Comparison of ENCODE assay signal across 1 cellular context in genomic region chr7:105653441-105654005, GRCh38.
TF ChIP-seq lines count a peak whose summit lies in the region.

No MANE protein-coding gene starts in this region.

TF ChIP-seq in HepG2, 621 proteins besides CTCF, POLR2A, EP300 and RAD21 (continued from another document and continues in another):
- TF ChIP-seq, protein P1, sequence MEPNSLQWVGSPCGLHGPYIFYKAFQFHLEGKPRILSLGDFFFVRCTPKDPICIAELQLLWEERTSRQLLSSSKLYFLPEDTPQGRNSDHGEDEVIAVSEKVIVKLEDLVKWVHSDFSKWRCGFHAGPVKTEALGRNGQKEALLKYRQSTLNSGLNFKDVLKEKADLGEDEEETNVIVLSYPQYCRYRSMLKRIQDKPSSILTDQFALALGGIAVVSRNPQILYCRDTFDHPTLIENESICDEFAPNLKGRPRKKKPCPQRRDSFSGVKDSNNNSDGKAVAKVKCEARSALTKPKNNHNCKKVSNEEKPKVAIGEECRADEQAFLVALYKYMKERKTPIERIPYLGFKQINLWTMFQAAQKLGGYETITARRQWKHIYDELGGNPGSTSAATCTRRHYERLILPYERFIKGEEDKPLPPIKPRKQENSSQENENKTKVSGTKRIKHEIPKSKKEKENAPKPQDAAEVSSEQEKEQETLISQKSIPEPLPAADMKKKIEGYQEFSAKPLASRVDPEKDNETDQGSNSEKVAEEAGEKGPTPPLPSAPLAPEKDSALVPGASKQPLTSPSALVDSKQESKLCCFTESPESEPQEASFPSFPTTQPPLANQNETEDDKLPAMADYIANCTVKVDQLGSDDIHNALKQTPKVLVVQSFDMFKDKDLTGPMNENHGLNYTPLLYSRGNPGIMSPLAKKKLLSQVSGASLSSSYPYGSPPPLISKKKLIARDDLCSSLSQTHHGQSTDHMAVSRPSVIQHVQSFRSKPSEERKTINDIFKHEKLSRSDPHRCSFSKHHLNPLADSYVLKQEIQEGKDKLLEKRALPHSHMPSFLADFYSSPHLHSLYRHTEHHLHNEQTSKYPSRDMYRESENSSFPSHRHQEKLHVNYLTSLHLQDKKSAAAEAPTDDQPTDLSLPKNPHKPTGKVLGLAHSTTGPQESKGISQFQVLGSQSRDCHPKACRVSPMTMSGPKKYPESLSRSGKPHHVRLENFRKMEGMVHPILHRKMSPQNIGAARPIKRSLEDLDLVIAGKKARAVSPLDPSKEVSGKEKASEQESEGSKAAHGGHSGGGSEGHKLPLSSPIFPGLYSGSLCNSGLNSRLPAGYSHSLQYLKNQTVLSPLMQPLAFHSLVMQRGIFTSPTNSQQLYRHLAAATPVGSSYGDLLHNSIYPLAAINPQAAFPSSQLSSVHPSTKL (CRISPR knock-in tag; IDR thresholded peaks at IDR 0.05), result peak; percentile 78
- TF ChIP-seq SMARCE1 (IDR thresholded peaks at IDR 0.05; ENCODE audit: borderline replicate concordance) (no peak), ISX (CRISPR knock-in tag; conservative IDR thresholded peaks at IDR 0.05) (no peak), ZNF432 (CRISPR knock-in tag; IDR thresholded peaks at IDR 0.05; ENCODE audit: borderline replicate concordance) (no peak), MIER2 (CRISPR knock-in tag; IDR thresholded peaks at IDR 0.05) (0 out of 2 replicates have a peak, but pooled peaks have one; percentile 38), ZNF101 (CRISPR knock-in tag; IDR thresholded peaks at IDR 0.05; ENCODE audit: borderline replicate concordance, low read depth) (no peak), GLMP (CRISPR knock-in tag; IDR thresholded peaks at IDR 0.05; ENCODE audit: borderline replicate concordance) (no peak), ZNF264 (CRISPR knock-in tag; IDR thresholded peaks at IDR 0.05) (peak; percentile 24; the same call in 1 of the 2 replicates), FOXO1 (CRISPR knock-in tag; IDR thresholded peaks at IDR 0.05) (no peak), ZNF282 (IDR thresholded peaks at IDR 0.05; ENCODE audit: partially characterized antibody) (no peak), FOXM1 (CRISPR knock-in tag; IDR thresholded peaks at IDR 0.05) (no peak), ZZZ3 (CRISPR knock-in tag; IDR thresholded peaks at IDR 0.05; ENCODE audit: borderline replicate concordance) (no peak), ZNF124 (CRISPR knock-in tag; IDR thresholded peaks at IDR 0.05) (no peak), BCL6 (CRISPR knock-in tag; IDR thresholded peaks at IDR 0.05) (peak; percentile 50), ZNF646 (CRISPR knock-in tag; IDR thresholded peaks at IDR 0.05) (no peak), GABPB1 (CRISPR knock-in tag; IDR thresholded peaks at IDR 0.05) (peak; percentile 30; the same call in 1 of the 2 replicates), FOXA3 (CRISPR knock-in tag; IDR thresholded peaks at IDR 0.05) (0 out of 2 replicates have a peak, but pooled peaks have one; percentile 18), ZMYM4 (CRISPR knock-in tag; IDR thresholded peaks at IDR 0.05) (0 out of 2 replicates have a peak, but pooled peaks have one; percentile 35), ZNF24 (IDR thresholded peaks at IDR 0.05) (no peak), RCOR2 (CRISPR knock-in tag; IDR thresholded peaks at IDR 0.05) (0 out of 2 replicates have a peak, but pooled peaks have one; percentile 40), BRF2 (CRISPR knock-in tag; IDR thresholded peaks at IDR 0.05) (no peak), ZNF235 (CRISPR knock-in tag; IDR thresholded peaks at IDR 0.05; ENCODE audit: borderline replicate concordance) (no peak), ZBTB42 (CRISPR knock-in tag; IDR thresholded peaks at IDR 0.05) (no peak), ARNT2 (CRISPR knock-in tag; IDR thresholded peaks at IDR 0.05; ENCODE audit: low read depth) (no peak), ZFX (CRISPR knock-in tag; IDR thresholded peaks at IDR 0.05; ENCODE audit: low read depth) (peak; percentile 53), MLX (CRISPR knock-in tag; IDR thresholded peaks at IDR 0.05) (no peak), HMG20A (CRISPR knock-in tag; IDR thresholded peaks at IDR 0.05; ENCODE audit: borderline replicate concordance) (peak; percentile 45; the same call in 1 of the 2 replicates), ZNF788 (CRISPR knock-in tag; IDR thresholded peaks at IDR 0.05; ENCODE audit: borderline replicate concordance) (no peak; the same call in 1 of the 2 replicates), ZNF451 (CRISPR knock-in tag; IDR thresholded peaks at IDR 0.05) (no peak), TBX2 (CRISPR knock-in tag; IDR thresholded peaks at IDR 0.05; ENCODE audit: borderline replicate concordance) (no peak)
- TF ChIP-seq, protein P2, sequence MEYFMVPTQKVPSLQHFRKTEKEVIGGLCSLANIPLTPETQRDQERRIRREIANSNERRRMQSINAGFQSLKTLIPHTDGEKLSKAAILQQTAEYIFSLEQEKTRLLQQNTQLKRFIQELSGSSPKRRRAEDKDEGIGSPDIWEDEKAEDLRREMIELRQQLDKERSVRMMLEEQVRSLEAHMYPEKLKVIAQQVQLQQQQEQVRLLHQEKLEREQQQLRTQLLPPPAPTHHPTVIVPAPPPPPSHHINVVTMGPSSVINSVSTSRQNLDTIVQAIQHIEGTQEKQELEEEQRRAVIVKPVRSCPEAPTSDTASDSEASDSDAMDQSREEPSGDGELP (IDR thresholded peaks at IDR 0.05; ENCODE audit: borderline replicate concordance, low read depth), result peak; percentile 95
- TF ChIP-seq, protein P3, sequence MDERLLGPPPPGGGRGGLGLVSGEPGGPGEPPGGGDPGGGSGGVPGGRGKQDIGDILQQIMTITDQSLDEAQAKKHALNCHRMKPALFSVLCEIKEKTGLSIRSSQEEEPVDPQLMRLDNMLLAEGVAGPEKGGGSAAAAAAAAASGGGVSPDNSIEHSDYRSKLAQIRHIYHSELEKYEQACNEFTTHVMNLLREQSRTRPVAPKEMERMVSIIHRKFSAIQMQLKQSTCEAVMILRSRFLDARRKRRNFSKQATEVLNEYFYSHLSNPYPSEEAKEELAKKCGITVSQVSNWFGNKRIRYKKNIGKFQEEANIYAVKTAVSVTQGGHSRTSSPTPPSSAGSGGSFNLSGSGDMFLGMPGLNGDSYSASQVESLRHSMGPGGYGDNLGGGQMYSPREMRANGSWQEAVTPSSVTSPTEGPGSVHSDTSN (CRISPR knock-in tag; IDR thresholded peaks at IDR 0.05), result no peak
- TF ChIP-seq, protein P4, sequence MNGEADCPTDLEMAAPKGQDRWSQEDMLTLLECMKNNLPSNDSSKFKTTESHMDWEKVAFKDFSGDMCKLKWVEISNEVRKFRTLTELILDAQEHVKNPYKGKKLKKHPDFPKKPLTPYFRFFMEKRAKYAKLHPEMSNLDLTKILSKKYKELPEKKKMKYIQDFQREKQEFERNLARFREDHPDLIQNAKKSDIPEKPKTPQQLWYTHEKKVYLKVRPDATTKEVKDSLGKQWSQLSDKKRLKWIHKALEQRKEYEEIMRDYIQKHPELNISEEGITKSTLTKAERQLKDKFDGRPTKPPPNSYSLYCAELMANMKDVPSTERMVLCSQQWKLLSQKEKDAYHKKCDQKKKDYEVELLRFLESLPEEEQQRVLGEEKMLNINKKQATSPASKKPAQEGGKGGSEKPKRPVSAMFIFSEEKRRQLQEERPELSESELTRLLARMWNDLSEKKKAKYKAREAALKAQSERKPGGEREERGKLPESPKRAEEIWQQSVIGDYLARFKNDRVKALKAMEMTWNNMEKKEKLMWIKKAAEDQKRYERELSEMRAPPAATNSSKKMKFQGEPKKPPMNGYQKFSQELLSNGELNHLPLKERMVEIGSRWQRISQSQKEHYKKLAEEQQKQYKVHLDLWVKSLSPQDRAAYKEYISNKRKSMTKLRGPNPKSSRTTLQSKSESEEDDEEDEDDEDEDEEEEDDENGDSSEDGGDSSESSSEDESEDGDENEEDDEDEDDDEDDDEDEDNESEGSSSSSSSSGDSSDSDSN (CRISPR knock-in tag; IDR thresholded peaks at IDR 0.05), result no peak
- TF ChIP-seq, protein P5, sequence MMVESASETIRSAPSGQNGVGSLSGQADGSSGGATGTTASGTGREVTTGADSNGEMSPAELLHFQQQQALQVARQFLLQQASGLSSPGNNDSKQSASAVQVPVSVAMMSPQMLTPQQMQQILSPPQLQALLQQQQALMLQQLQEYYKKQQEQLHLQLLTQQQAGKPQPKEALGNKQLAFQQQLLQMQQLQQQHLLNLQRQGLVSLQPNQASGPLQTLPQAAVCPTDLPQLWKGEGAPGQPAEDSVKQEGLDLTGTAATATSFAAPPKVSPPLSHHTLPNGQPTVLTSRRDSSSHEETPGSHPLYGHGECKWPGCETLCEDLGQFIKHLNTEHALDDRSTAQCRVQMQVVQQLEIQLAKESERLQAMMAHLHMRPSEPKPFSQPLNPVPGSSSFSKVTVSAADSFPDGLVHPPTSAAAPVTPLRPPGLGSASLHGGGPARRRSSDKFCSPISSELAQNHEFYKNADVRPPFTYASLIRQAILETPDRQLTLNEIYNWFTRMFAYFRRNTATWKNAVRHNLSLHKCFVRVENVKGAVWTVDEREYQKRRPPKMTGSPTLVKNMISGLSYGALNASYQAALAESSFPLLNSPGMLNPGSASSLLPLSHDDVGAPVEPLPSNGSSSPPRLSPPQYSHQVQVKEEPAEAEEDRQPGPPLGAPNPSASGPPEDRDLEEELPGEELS (CRISPR knock-in tag; IDR thresholded peaks at IDR 0.05), result peak; percentile 45; the same call in 1 of the 2 replicates
- TF ChIP-seq, protein P6, sequence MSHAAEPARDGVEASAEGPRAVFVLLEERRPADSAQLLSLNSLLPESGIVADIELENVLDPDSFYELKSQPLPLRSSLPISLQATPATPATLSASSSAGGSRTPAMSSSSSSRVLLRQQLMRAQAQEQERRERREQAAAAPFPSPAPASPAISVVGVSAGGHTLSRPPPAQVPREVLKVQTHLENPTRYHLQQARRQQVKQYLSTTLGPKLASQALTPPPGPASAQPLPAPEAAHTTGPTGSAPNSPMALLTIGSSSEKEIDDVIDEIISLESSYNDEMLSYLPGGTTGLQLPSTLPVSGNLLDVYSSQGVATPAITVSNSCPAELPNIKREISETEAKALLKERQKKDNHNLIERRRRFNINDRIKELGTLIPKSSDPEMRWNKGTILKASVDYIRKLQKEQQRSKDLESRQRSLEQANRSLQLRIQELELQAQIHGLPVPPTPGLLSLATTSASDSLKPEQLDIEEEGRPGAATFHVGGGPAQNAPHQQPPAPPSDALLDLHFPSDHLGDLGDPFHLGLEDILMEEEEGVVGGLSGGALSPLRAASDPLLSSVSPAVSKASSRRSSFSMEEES (CRISPR knock-in tag; IDR thresholded peaks at IDR 0.05), result no peak
